1 cellular context compared by ENCODE assay signal in genomic region chr10:34732926-34733325, GRCh38.
TF ChIP-seq lines count a peak whose summit lies in the region.

No MANE protein-coding gene starts in this region.

TF ChIP-seq in HCT116, 20 proteins besides CTCF, POLR2A, EP300 and RAD21 (continued from another document):
- TF ChIP-seq EZH2phosphoT487 (IDR thresholded peaks at IDR 0.05; ENCODE audit: borderline replicate concordance) (no peak), ZBTB33 (IDR thresholded peaks at IDR 0.05; ENCODE audit: extremely low read depth, insufficient replicate concordance, low read length) (no peak), ZNF274 (IDR thresholded peaks at IDR 0.05; ENCODE audit: low read depth, low read length) (no peak), ATF3 (IDR thresholded peaks at IDR 0.05) (no peak)
